23 cellular contexts compared by ENCODE assay signal in genomic region chr1:31243451-31244286, GRCh38. TPM values are rescaled to one million over a fixed set of nuclear protein-coding genes. Genes with fewer than 3 reads are reported as not detected.
DNase-seq lines count a peak whose midpoint lies in the region; ATAC-seq and TF ChIP-seq lines count a peak whose summit lies in the region.
"Had no signal": no experiment of that assay in that cellular context is flagged by ENCODE, and none has a peak within 500 bp of the region (broad histone marks: within the 10 kb centered on the region; RNA-seq: fewer than 3 reads in every experiment).

No MANE protein-coding gene starts in this region.

- no peak overlapping the region for H3K4me3 Mint-ChIP-seq in T-helper 2 cell treated with Interferon-gamma antibody and Interleukin-4, amounts not matched to agents 5 μg/mL and 100 μg/mL, for 36 hours
- H3K4me3 Mint-ChIP-seq: activated naive CD4-positive, alpha-beta T cell treated with anti-CD3 and anti-CD28 coated beads, Interleukin-2, amount 50 U/mL, for 24 hours; CD8-positive, alpha-beta memory T cell; naive B cell had no signal

- H3K4me1 ChIP-seq in left lung, result peaks cover 0 to 12% of the 10 kb centered on the region in 2 donors

- H3K4me1 Mint-ChIP-seq in T-helper 2 cell treated with Interferon-gamma antibody and Interleukin-4, amounts not matched to agents 5 μg/mL and 100 μg/mL, for 36 hours (ENCODE audit: low read depth), result peaks cover 7% of the 10 kb centered on the region

- peaks cover 21 to 37% of the 10 kb centered on the region in 2 donors for H3K27me3 ChIP-seq in left lung

- H3K9me3 ChIP-seq in left lung, result no peaks in the 10 kb centered on the region
- H3K9me3 ChIP-seq: heart right ventricle, right atrium auricular region had no signal

- no peaks in the 10 kb centered on the region for H3K36me3 Mint-ChIP-seq in T-helper 2 cell treated with Interferon-gamma antibody and Interleukin-4, amounts not matched to agents 5 μg/mL and 100 μg/mL, for 36 hours (ENCODE audit: low read depth)
- H3K36me3 Mint-ChIP-seq: activated naive CD4-positive, alpha-beta T cell treated with anti-CD3 and anti-CD28 coated beads, Interleukin-2, amount 50 U/mL, for 24 hours; CD8-positive, alpha-beta memory T cell; naive B cell had no signal

- H3K27ac ChIP-seq in left lung, result no peak overlapping the region
- H3K27ac ChIP-seq: heart right ventricle, right atrium auricular region, RWPE1 had no signal

- no peak for ATAC-seq in left lung
- ATAC-seq: heart right ventricle, left colon had no signal

- intact Hi-C loops in left lung (cut with DNase I), result no loop called here

- H3K27ac Mint-ChIP-seq in T-helper 2 cell treated with Interferon-gamma antibody and Interleukin-4, amounts not matched to agents 5 μg/mL and 100 μg/mL, for 36 hours, result no peak overlapping the region
- H3K27ac Mint-ChIP-seq: activated naive CD4-positive, alpha-beta T cell treated with anti-CD3 and anti-CD28 coated beads, Interleukin-2, amount 50 U/mL, for 24 hours; naive B cell had no signal

- H3K4me3 ChIP-seq in skeletal muscle cell (ENCODE audit: low read depth, low read length) (no peak overlapping the region), left lung (no peak overlapping the region)
- H3K4me3 ChIP-seq: heart right ventricle, right atrium auricular region had no signal

- no peaks in the 10 kb centered on the region for H3K9me3 Mint-ChIP-seq in T-helper 2 cell treated with Interferon-gamma antibody and Interleukin-4, amounts not matched to agents 5 μg/mL and 100 μg/mL, for 36 hours
- H3K9me3 Mint-ChIP-seq: activated naive CD4-positive, alpha-beta T cell treated with anti-CD3 and anti-CD28 coated beads, Interleukin-2, amount 50 U/mL, for 24 hours had no signal

- peak; percentile 19 to 71 for DNase-seq in NCI-H2081 (lab: John Stamatoyannopoulos, UW)
- DNase-seq in NCI-H2081 treated with DMSO at 0.1 percent for 48 hours (lab: John Stamatoyannopoulos, UW), result no peak
- peak; percentile 89 for DNase-seq in NCI-H526 treated with DMSO at 0.1 percent for 48 hours (lab: John Stamatoyannopoulos, UW)
- peak; percentile 23 for DNase-seq in glomerular visceral epithelial cell (ENCODE audit: extremely low spot score)
- DNase-seq in skeletal muscle cell (ENCODE audit: low read depth), result peak; percentile 40
- DNase-seq in T-helper 2 cell treated with Interferon-gamma antibody and Interleukin-4, amounts not matched to agents 5 μg/mL and 100 μg/mL, for 36 hours (ENCODE audit: low spot score), result no peak
- DNase-seq in left lung, result no peak
- no peak for DNase-seq in T-helper 9 cell
- DNase-seq: activated CD4-positive, alpha-beta T cell treated with anti-CD3 and anti-CD28 coated beads for 1 hour; caudate nucleus; CD8-positive, alpha-beta memory T cell; GDM1; heart right ventricle; left colon; MM.1S; naive B cell; NCI-H446; stimulated activated CD4-positive, alpha-beta T cell treated with anti-CD3 and anti-CD28 coated beads, Interleukin-4, amount 100 ng/mL, for 24 hours had no signal

- H3K36me3 ChIP-seq in left lung, result no peaks in the 10 kb centered on the region
- H3K36me3 ChIP-seq: heart right ventricle, right atrium auricular region had no signal

- H3K27me3 Mint-ChIP-seq in T-helper 2 cell treated with Interferon-gamma antibody and Interleukin-4, amounts not matched to agents 5 μg/mL and 100 μg/mL, for 36 hours (ENCODE audit: low read depth), result peaks cover 22% of the 10 kb centered on the region

- TF ChIP-seq CTCF in left lung (IDR thresholded peaks at IDR 0.05), result no peak

RNA-seq across cellular contexts. Expression of gene NKAIN1, which starts 4.0 kb away (rescaled TPM):
- not detected for total RNA-seq in left lung
- total RNA-seq: CD8-positive, alpha-beta memory T cell; right atrium auricular region; T-helper 1 cell treated with Interleukin-12 subunit alpha and Interleukin-12 subunit beta and Interleukin-4 antibody, amounts not matched to agents 30 ng/mL and 1 ng/mL, for 36 hours; ureter had no signal

RNA-seq across cellular contexts. Expression of gene SNRNP40, which starts 52.9 kb away (rescaled TPM):
- 10 to 100 TPM; 33.9 to 46.5 TPM for total RNA-seq in left lung

RNA-seq across cellular contexts. Expression of gene ZCCHC17, which starts 53.2 kb away (rescaled TPM):
- total RNA-seq in left lung, result 10 to 100 TPM; 20.1 to 23.4 TPM

Comparison
In these comparisons a context has a peak if more than half of its experiments do, and no peak if none do; other contexts are left out.
1. DNase-seq: peak in NCI-H2081 (2 of 2), NCI-H526 treated with DMSO at 0.1 percent for 48 hours (single experiment), glomerular visceral epithelial cell (single experiment) and skeletal muscle cell (single experiment); none in NCI-H2081 treated with DMSO at 0.1 percent for 48 hours (single experiment), T-helper 2 cell treated with Interferon-gamma antibody and Interleukin-4, amounts not matched to agents 5 μg/mL and 100 μg/mL, for 36 hours (single experiment), left lung (0 of 2) and T-helper 9 cell (single experiment).